In genomic region chr1:220579317-220579716, GRCh38 we compare ENCODE assay signal across 21 cellular contexts. TPM values are rescaled to one million over a fixed set of nuclear protein-coding genes. Genes with fewer than 3 reads are reported as not detected.
DNase-seq lines count a peak whose midpoint lies in the region; ATAC-seq and TF ChIP-seq lines count a peak whose summit lies in the region.
"Had no signal": no experiment of that assay in that cellular context is flagged by ENCODE, and none has a peak within 500 bp of the region (broad histone marks: within the 10 kb centered on the region; RNA-seq: fewer than 3 reads in every experiment).

No MANE protein-coding gene starts in this region.

- H3K27ac ChIP-seq in breast epithelium: no peak overlapping the region
- H3K27ac ChIP-seq: C4-2B, Peyer's patch, SJCRH30 had no signal

- H3K36me3 ChIP-seq in breast epithelium: no peaks in the 10 kb centered on the region
- no peaks in the 10 kb centered on the region for H3K36me3 ChIP-seq in mucosa of descending colon (ENCODE audit: low read depth)
- H3K36me3 ChIP-seq: Peyer's patch had no signal

- no peaks in the 10 kb centered on the region for H3K4me1 ChIP-seq in breast epithelium
- no peaks in the 10 kb centered on the region for H3K4me1 ChIP-seq in mucosa of descending colon (ENCODE audit: low read depth)
- H3K4me1 ChIP-seq: Peyer's patch, SJCRH30 had no signal

- no TSS peak for BruUV-seq in MCF 10A (replicated peaks; lab: Mats Ljungman, UMichigan)

- H3K9me3 Mint-ChIP-seq in MCF 10A (ENCODE audit: unreplicated experiment): peaks cover 8% of the 10 kb centered on the region

- intact Hi-C loops in MCF 10A (cut with micrococcal nuclease): no loop called here
- intact Hi-C loops in breast epithelium (cut with DNase I; ENCODE audit: low total_unique reads): no loop called here
- intact Hi-C loops in mucosa of descending colon (cut with DNase I, micrococcal nuclease): no loop called here

- H3K27me3 Mint-ChIP-seq in MCF 10A (ENCODE audit: insufficient read depth, unreplicated experiment): no peaks in the 10 kb centered on the region

- POLR2A ChIA-PET in MCF 10A (lab: Yijun Ruan, JAX): interaction anchor here (0.6 to 1.8 kb wide), 5 partner anchors 9 to 547 kb away, joined by 3 to 5 read pairs (median 3); no protein-coding TSS in a partner anchor

- peak; percentile 91 for DNase-seq in MCF 10A (ENCODE audit: unreplicated experiment)
- DNase-seq in breast epithelium (ENCODE audit: low spot score in 2 of 2): no peak
- DNase-seq in NCI-H69 (lab: John Stamatoyannopoulos, UW): peak; percentile 86
- peak; percentile 93 for DNase-seq in epithelial cell of esophagus (ENCODE audit: low read depth)
- DNase-seq in mucosa of descending colon: no peak
- DNase-seq: CD8-positive, alpha-beta memory T cell; DMS 273 treated with DMSO at 0.1 percent for 48 hours; DMS79 treated with DMSO at 0.1 percent for 48 hours; NCI-H1694; NCI-H2227 treated with DMSO at 0.1 percent for 48 hours; NCI-H510A; NCI-H748 treated with DMSO at 0.1 percent for 48 hours; Peyer's patch; SJCRH30; T-cell had no signal

- TF ChIP-seq CTCF in MCF 10A (IDR thresholded peaks at IDR 0.05; ENCODE audit: unreplicated experiment) (no peak), breast epithelium (IDR thresholded peaks at IDR 0.05) (no peak), epithelial cell of esophagus (IDR thresholded peaks at IDR 0.05; ENCODE audit: insufficient read depth, low read depth, low read length, missing control alignments) (no peak), mucosa of descending colon (IDR thresholded peaks at IDR 0.05) (no peak)

- CTCF ChIA-PET in MCF 10A (lab: Yijun Ruan, JAX): interaction anchor here (0.8 to 1.0 kb wide), 3 partner anchors 8 to 154 kb away, joined by 3 read pairs; no protein-coding TSS in a partner anchor

- H3K9me3 ChIP-seq in breast epithelium: peaks cover 0 to 8% of the 10 kb centered on the region in 2 donors
- peaks cover 2% of the 10 kb centered on the region for H3K9me3 ChIP-seq in mucosa of descending colon
- H3K9me3 ChIP-seq: SJCRH30 had no signal

- ATAC-seq in mucosa of descending colon (peak; percentile 79), GM19455 (IDR thresholded peaks at IDR 0.05; ENCODE audit: unreplicated experiment) (no peak), GM21717 (IDR thresholded peaks at IDR 0.05; ENCODE audit: unreplicated experiment) (no peak), HG03342 (IDR thresholded peaks at IDR 0.05; ENCODE audit: unreplicated experiment) (no peak)
- ATAC-seq: T-cell had no signal

- no peak overlapping the region for H3K4me3 Mint-ChIP-seq in MCF 10A (ENCODE audit: unreplicated experiment)
- H3K4me3 Mint-ChIP-seq: CD8-positive, alpha-beta memory T cell; T-cell had no signal

- peaks cover 12% of the 10 kb centered on the region for H3K4me1 Mint-ChIP-seq in MCF 10A (ENCODE audit: insufficient read depth, unreplicated experiment)
- H3K4me1 Mint-ChIP-seq: CD8-positive, alpha-beta memory T cell; T-cell had no signal

- H3K36me3 Mint-ChIP-seq in MCF 10A (ENCODE audit: insufficient read depth, unreplicated experiment): no peaks in the 10 kb centered on the region
- H3K36me3 Mint-ChIP-seq: CD8-positive, alpha-beta memory T cell; T-cell had no signal

- peak overlapping the region; percentile 17 for H3K27ac Mint-ChIP-seq in MCF 10A (ENCODE audit: low read depth, unreplicated experiment)
- H3K27ac Mint-ChIP-seq: CD8-positive, alpha-beta memory T cell; T-cell had no signal

- H3K4me3 ChIP-seq in breast epithelium (no peak overlapping the region), epithelial cell of esophagus (ENCODE audit: low read length) (no peak overlapping the region), mucosa of descending colon (no peak overlapping the region)
- H3K4me3 ChIP-seq: Peyer's patch, SJCRH30 had no signal

- TF ChIP-seq POLR2A in breast epithelium (IDR thresholded peaks at IDR 0.05): no peak

- no peaks in the 10 kb centered on the region for H3K27me3 ChIP-seq in breast epithelium
- H3K27me3 ChIP-seq: Peyer's patch, SJCRH30 had no signal

RNA-seq across cellular contexts. Expression of gene MARK1, which starts 51.4 kb away (rescaled TPM):
- 7.5 and 12.9 TPM in 2 replicates for total RNA-seq in MCF 10A (2022)
- 10 to 100 TPM in 1 of 3 donors, 1 to 10 TPM in 2; 6.6 to 13.8 (median 9.8) TPM for total RNA-seq in breast epithelium
- total RNA-seq in mucosa of descending colon: 10 to 100 TPM in 1 of 3 donors, 1 to 10 TPM in 2; 1.4 to 11.2 (median 1.8) TPM
- total RNA-seq: LHCN-M2, OCI-LY7, T-cell had no signal

Comparison
In these comparisons a context has a peak if more than half of its experiments do, and no peak if none do; other contexts are left out.
1. DNase-seq: peak in MCF 10A (single experiment), NCI-H69 (single experiment) and epithelial cell of esophagus (single experiment); none in breast epithelium (0 of 2) and mucosa of descending colon (0 of 3).